8 cellular contexts compared by ENCODE assay signal in genomic region chr12:15772405-15773018, GRCh38. TPM values are rescaled to one million over a fixed set of nuclear protein-coding genes. Genes with fewer than 3 reads are reported as not detected.
DNase-seq lines count a peak whose midpoint lies in the region; ATAC-seq, FAIRE-seq and TF ChIP-seq lines count a peak whose summit lies in the region.

No MANE protein-coding gene starts in this region.

- TF ChIP-seq CTCF in neural crest cell (conservative IDR thresholded peaks at IDR 0.05): peak; percentile 66

- DNase-seq in EH (ENCODE audit: low read depth) (peak; percentile 42), M059J (ENCODE audit: low read depth) (peak; percentile 48), neural crest cell (ENCODE audit: low read depth, low spot score) (no peak), RCC 7860 (ENCODE audit: low spot score) (no peak), AG08395 (ENCODE audit: low spot score) (no peak)
- peak; percentile 3 for DNase-seq in central memory CD4-positive, alpha-beta T cell
- DNase-seq in activated naive CD8-positive, alpha-beta T cell treated with anti-CD3 and anti-CD28 coated beads, Interleukin-2, amount 50 U/mL, for 24 hours: no peak
- DNase-seq in stimulated activated naive B cell treated with anti-CD40 and anti-IgM and Interleukin-4, amounts not matched to agents 10 μg/mL and 1 μg/mL and 100 μg/mL, for 72 hours: no peak

- no peak for ATAC-seq in activated naive CD8-positive, alpha-beta T cell treated with anti-CD3 and anti-CD28 coated beads, Interleukin-2, amount 50 U/mL, for 24 hours
- ATAC-seq in stimulated activated naive B cell treated with anti-CD40 and anti-IgM and Interleukin-4, amounts not matched to agents 10 μg/mL and 1 μg/mL and 100 μg/mL, for 72 hours (replicated peaks): no peak

- H3K4me1 Mint-ChIP-seq in neural crest cell: peaks cover 58% of the 10 kb centered on the region
- H3K4me1 Mint-ChIP-seq in activated naive CD8-positive, alpha-beta T cell treated with anti-CD3 and anti-CD28 coated beads, Interleukin-2, amount 50 U/mL, for 24 hours: peaks cover 1% of the 10 kb centered on the region
- peaks cover 2 to 7% of the 10 kb centered on the region in 2 donors for H3K4me1 Mint-ChIP-seq in stimulated activated naive B cell treated with anti-CD40 and anti-IgM and Interleukin-4, amounts not matched to agents 10 μg/mL and 1 μg/mL and 100 μg/mL, for 72 hours

- H3K4me3 Mint-ChIP-seq in neural crest cell: no peak overlapping the region
- H3K4me3 Mint-ChIP-seq in activated naive CD8-positive, alpha-beta T cell treated with anti-CD3 and anti-CD28 coated beads, Interleukin-2, amount 50 U/mL, for 24 hours: no peak overlapping the region
- H3K4me3 Mint-ChIP-seq in stimulated activated naive B cell treated with anti-CD40 and anti-IgM and Interleukin-4, amounts not matched to agents 10 μg/mL and 1 μg/mL and 100 μg/mL, for 72 hours: no peak overlapping the region

- no peaks in the 10 kb centered on the region for H3K27me3 Mint-ChIP-seq in neural crest cell (ENCODE audit: low read depth)
- H3K27me3 Mint-ChIP-seq in activated naive CD8-positive, alpha-beta T cell treated with anti-CD3 and anti-CD28 coated beads, Interleukin-2, amount 50 U/mL, for 24 hours: peaks cover 14% of the 10 kb centered on the region
- peaks cover 10 to 17% of the 10 kb centered on the region in 2 donors for H3K27me3 Mint-ChIP-seq in stimulated activated naive B cell treated with anti-CD40 and anti-IgM and Interleukin-4, amounts not matched to agents 10 μg/mL and 1 μg/mL and 100 μg/mL, for 72 hours

- H3K9me3 Mint-ChIP-seq in neural crest cell: no peaks in the 10 kb centered on the region
- no peaks in the 10 kb centered on the region for H3K9me3 Mint-ChIP-seq in activated naive CD8-positive, alpha-beta T cell treated with anti-CD3 and anti-CD28 coated beads, Interleukin-2, amount 50 U/mL, for 24 hours
- H3K9me3 Mint-ChIP-seq in stimulated activated naive B cell treated with anti-CD40 and anti-IgM and Interleukin-4, amounts not matched to agents 10 μg/mL and 1 μg/mL and 100 μg/mL, for 72 hours: no peaks in the 10 kb centered on the region

- no peak for FAIRE-seq in RCC 7860 (lab: Jason Lieb, UNC)

- H3K27ac Mint-ChIP-seq in neural crest cell (ENCODE audit: unreplicated experiment): no peak overlapping the region
- no peak overlapping the region for H3K27ac Mint-ChIP-seq in activated naive CD8-positive, alpha-beta T cell treated with anti-CD3 and anti-CD28 coated beads, Interleukin-2, amount 50 U/mL, for 24 hours
- no peak overlapping the region for H3K27ac Mint-ChIP-seq in stimulated activated naive B cell treated with anti-CD40 and anti-IgM and Interleukin-4, amounts not matched to agents 10 μg/mL and 1 μg/mL and 100 μg/mL, for 72 hours

- no peaks in the 10 kb centered on the region for H3K36me3 Mint-ChIP-seq in neural crest cell (ENCODE audit: low read depth)
- H3K36me3 Mint-ChIP-seq in activated naive CD8-positive, alpha-beta T cell treated with anti-CD3 and anti-CD28 coated beads, Interleukin-2, amount 50 U/mL, for 24 hours (ENCODE audit: low read depth): no peaks in the 10 kb centered on the region
- no peaks in the 10 kb centered on the region for H3K36me3 Mint-ChIP-seq in stimulated activated naive B cell treated with anti-CD40 and anti-IgM and Interleukin-4, amounts not matched to agents 10 μg/mL and 1 μg/mL and 100 μg/mL, for 72 hours

RNA-seq across cellular contexts. Expression of gene EPS8, which starts 16.7 kb away (rescaled TPM):
- total RNA-seq in M059J (2014; rRNA removed; shearing (Covaris generic)): 57.6 and 79.5 TPM in 2 replicates
- total RNA-seq in neural crest cell: 24.4 and 26.7 TPM in 2 replicates

Comparison
In these comparisons a context has a peak if more than half of its experiments do, and no peak if none do; other contexts are left out.
1. DNase-seq: peak in EH (single experiment), M059J (single experiment) and central memory CD4-positive, alpha-beta T cell (single experiment); none in neural crest cell (single experiment), activated naive CD8-positive, alpha-beta T cell treated with anti-CD3 and anti-CD28 coated beads, Interleukin-2, amount 50 U/mL, for 24 hours (single experiment), RCC 7860 (single experiment), stimulated activated naive B cell treated with anti-CD40 and anti-IgM and Interleukin-4, amounts not matched to agents 10 μg/mL and 1 μg/mL and 100 μg/mL, for 72 hours (single experiment) and AG08395 (single experiment).